In genomic region chr11:69637956-69638871, GRCh38 we compare ENCODE assay signal across 1 cellular context.
TF ChIP-seq lines count a peak whose summit lies in the region.

No MANE protein-coding gene starts in this region.

TF ChIP-seq in WTC11, 78 proteins besides CTCF, POLR2A, EP300 and RAD21 (continued from another document):
- TF ChIP-seq, protein P1, sequence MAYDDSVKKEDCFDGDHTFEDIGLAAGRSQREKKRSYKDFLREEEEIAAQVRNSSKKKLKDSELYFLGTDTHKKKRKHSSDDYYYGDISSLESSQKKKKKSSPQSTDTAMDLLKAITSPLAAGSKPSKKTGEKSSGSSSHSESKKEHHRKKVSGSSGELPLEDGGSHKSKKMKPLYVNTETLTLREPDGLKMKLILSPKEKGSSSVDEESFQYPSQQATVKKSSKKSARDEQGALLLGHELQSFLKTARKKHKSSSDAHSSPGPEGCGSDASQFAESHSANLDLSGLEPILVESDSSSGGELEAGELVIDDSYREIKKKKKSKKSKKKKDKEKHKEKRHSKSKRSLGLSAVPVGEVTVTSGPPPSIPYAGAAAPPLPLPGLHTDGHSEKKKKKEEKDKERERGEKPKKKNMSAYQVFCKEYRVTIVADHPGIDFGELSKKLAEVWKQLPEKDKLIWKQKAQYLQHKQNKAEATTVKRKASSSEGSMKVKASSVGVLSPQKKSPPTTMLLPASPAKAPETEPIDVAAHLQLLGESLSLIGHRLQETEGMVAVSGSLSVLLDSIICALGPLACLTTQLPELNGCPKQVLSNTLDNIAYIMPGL (CRISPR knock-in tag; IDR thresholded peaks at IDR 0.05), result peak; percentile 43; the same call in 1 of the 2 replicates
- TF ChIP-seq SP1 (CRISPR knock-in tag; conservative IDR thresholded peaks at IDR 0.05), result 0 out of 2 replicates have a peak, but pooled peaks have one; percentile 38
- no peak for TF ChIP-seq ZNF219 (CRISPR knock-in tag; IDR thresholded peaks at IDR 0.05; ENCODE audit: borderline replicate concordance)
- TF ChIP-seq HMGA2 (CRISPR knock-in tag; IDR thresholded peaks at IDR 0.05), result no peak
- no peak for TF ChIP-seq ETV6 (CRISPR knock-in tag; IDR thresholded peaks at IDR 0.05)
- TF ChIP-seq ZNF396 (CRISPR knock-in tag; IDR thresholded peaks at IDR 0.05; ENCODE audit: borderline replicate concordance), result no peak
- no peak for TF ChIP-seq CREB1 (CRISPR knock-in tag; IDR thresholded peaks at IDR 0.05)
- no peak for TF ChIP-seq E2F4 (CRISPR knock-in tag; IDR thresholded peaks at IDR 0.05; ENCODE audit: borderline replicate concordance, low read depth)
- no peak for TF ChIP-seq FOXJ3 (CRISPR knock-in tag; IDR thresholded peaks at IDR 0.05; ENCODE audit: borderline replicate concordance)
- TF ChIP-seq TEAD1 (CRISPR knock-in tag; IDR thresholded peaks at IDR 0.05), result peak; percentile 31; the same call in 1 of the 2 replicates
- TF ChIP-seq CDX4 (CRISPR knock-in tag; IDR thresholded peaks at IDR 0.05; ENCODE audit: borderline replicate concordance), result no peak
- TF ChIP-seq, protein P2, sequence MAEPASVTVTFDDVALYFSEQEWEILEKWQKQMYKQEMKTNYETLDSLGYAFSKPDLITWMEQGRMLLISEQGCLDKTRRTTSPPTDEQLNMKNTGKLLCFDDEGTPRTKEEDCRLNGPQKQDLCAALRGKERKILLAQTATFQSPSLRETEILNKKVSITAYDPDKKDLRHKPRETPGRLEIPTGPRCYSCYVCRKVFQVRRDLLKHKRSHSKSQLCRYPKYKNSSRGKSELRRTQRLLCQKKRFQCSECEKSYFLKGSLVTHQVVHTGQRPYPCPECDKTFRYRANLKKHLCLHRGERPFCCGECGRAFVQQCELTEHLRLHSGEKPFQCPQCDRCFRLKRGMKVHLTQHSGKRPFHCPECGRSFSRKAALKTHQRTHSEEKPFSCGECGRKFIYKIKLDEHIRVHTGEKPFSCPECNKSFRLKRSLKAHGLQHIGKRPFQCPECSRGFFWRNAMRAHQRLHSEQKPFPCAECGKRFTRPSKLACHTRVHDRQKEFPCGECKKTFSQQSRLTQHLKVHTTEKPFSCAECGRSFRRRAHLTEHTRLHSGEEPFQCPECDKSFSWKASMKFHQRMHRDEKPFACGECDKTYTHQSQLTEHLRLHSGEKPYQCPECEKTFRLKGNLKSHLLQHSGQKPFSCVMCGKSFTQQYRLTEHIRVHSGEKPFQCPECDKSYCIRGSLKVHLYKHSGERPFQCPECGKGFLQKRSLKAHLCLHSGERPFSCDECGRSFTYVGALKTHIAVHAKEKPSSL (CRISPR knock-in tag; conservative IDR thresholded peaks at IDR 0.05), result no peak
- peak; percentile 46; the same call in 1 of the 2 replicates for TF ChIP-seq E2F5 (CRISPR knock-in tag; IDR thresholded peaks at IDR 0.05)
- no peak for TF ChIP-seq ZNF263 (CRISPR knock-in tag; IDR thresholded peaks at IDR 0.05; ENCODE audit: low read depth)
- TF ChIP-seq, protein P3, sequence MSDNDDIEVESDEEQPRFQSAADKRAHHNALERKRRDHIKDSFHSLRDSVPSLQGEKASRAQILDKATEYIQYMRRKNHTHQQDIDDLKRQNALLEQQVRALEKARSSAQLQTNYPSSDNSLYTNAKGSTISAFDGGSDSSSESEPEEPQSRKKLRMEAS (CRISPR knock-in tag; IDR thresholded peaks at IDR 0.05), result peak; percentile 75; the same call in 1 of the 2 replicates
- no peak for TF ChIP-seq EMX1 (CRISPR knock-in tag; IDR thresholded peaks at IDR 0.05)
- TF ChIP-seq ZBTB43 (CRISPR knock-in tag; IDR thresholded peaks at IDR 0.05), result 0 out of 2 replicates have a peak, but pooled peaks have one; percentile 67
- no peak for TF ChIP-seq FOXP1 (CRISPR knock-in tag; IDR thresholded peaks at IDR 0.05; ENCODE audit: borderline replicate concordance)
- TF ChIP-seq, protein P4, sequence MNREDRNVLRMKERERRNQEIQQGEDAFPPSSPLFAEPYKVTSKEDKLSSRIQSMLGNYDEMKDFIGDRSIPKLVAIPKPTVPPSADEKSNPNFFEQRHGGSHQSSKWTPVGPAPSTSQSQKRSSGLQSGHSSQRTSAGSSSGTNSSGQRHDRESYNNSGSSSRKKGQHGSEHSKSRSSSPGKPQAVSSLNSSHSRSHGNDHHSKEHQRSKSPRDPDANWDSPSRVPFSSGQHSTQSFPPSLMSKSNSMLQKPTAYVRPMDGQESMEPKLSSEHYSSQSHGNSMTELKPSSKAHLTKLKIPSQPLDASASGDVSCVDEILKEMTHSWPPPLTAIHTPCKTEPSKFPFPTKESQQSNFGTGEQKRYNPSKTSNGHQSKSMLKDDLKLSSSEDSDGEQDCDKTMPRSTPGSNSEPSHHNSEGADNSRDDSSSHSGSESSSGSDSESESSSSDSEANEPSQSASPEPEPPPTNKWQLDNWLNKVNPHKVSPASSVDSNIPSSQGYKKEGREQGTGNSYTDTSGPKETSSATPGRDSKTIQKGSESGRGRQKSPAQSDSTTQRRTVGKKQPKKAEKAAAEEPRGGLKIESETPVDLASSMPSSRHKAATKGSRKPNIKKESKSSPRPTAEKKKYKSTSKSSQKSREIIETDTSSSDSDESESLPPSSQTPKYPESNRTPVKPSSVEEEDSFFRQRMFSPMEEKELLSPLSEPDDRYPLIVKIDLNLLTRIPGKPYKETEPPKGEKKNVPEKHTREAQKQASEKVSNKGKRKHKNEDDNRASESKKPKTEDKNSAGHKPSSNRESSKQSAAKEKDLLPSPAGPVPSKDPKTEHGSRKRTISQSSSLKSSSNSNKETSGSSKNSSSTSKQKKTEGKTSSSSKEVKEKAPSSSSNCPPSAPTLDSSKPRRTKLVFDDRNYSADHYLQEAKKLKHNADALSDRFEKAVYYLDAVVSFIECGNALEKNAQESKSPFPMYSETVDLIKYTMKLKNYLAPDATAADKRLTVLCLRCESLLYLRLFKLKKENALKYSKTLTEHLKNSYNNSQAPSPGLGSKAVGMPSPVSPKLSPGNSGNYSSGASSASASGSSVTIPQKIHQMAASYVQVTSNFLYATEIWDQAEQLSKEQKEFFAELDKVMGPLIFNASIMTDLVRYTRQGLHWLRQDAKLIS (CRISPR knock-in tag; IDR thresholded peaks at IDR 0.05; ENCODE audit: borderline replicate concordance), result no peak
- no peak for TF ChIP-seq PRDM15 (CRISPR knock-in tag; IDR thresholded peaks at IDR 0.05)
- TF ChIP-seq FOXP4 (CRISPR knock-in tag; IDR thresholded peaks at IDR 0.05), result peak; percentile 6; the same call in 1 of the 2 replicates
- peak; percentile 25; the same call in 1 of the 2 replicates for TF ChIP-seq NFE2L1 (CRISPR knock-in tag; IDR thresholded peaks at IDR 0.05)
- TF ChIP-seq, protein P5, sequence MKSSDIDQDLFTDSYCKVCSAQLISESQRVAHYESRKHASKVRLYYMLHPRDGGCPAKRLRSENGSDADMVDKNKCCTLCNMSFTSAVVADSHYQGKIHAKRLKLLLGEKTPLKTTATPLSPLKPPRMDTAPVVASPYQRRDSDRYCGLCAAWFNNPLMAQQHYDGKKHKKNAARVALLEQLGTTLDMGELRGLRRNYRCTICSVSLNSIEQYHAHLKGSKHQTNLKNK (CRISPR knock-in tag; IDR thresholded peaks at IDR 0.05), result no peak
- peak; percentile 24; the same call in 1 of the 2 replicates for TF ChIP-seq MYBL2 (CRISPR knock-in tag; IDR thresholded peaks at IDR 0.05)
